Comparison of ENCODE assay signal across 8 cellular contexts in the genomic region with DNA sequence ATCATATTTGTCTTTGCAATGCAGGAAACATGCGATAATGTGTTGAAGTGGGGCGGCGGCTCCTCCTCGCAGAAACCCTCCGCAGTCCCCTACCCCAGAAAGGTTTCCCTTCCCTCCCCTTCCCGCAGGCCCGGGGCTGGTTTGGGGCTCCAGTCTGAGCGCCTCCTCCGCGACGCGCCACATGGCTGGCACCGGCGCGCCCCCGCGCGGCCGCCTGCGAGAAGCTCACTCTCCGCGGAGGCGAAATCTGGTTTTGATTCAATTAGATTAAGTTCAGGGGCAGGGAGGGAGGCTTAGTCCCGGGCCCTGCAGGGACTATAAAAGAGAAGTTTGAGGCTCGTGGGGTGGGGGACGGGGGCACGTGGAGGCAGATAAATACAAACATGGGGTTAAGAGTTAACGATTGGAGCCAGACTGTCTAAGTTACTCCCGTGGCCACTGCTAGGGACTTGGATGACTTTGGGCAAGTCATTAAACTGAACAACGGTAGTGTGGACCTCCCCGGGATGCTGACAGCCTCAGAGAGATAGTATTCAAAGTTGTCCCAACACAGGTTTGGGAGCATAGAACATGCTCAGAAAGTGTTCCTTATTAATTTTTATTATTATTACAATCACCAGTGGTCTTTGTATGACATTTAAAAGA.
A peak's percentile ranks its signal among the peaks of the same experiment; 100 is the strongest.
DNase-seq lines count a peak whose midpoint lies in the region; ATAC-seq, FAIRE-seq and TF ChIP-seq lines count a peak whose summit lies in the region.

No MANE protein-coding gene starts in this region.

- TF ChIP-seq POLR2A in H54 (IDR thresholded peaks at IDR 0.05; ENCODE audit: low read depth, low read length) = no peak

- ATAC-seq in GM21717 (IDR thresholded peaks at IDR 0.05; ENCODE audit: unreplicated experiment) = no peak

- FAIRE-seq in H54 (lab: Jason Lieb, UNC) = no peak

- peak; percentile 86 for DNase-seq in ELF-1 (ENCODE audit: low read depth, low spot score)
- DNase-seq in H54 (ENCODE audit: insufficient read length, low spot score) = peak; percentile 9
- peak; percentile 2 for DNase-seq in NCI-H2029 (lab: John Stamatoyannopoulos, UW)
- DNase-seq in activated CD4-positive, alpha-beta T cell treated with anti-CD3 and anti-CD28 coated beads, Interleukin-2, amount 50 U/mL, for 4 hours = peak; percentile 10 to 12
- DNase-seq in ecto neural progenitor cell (ENCODE audit: low spot score) = peak; percentile 89
- peak; percentile 44 to 47 for DNase-seq in lung microvascular endothelial cell (ENCODE audit: low read depth in 2 of 2)
- DNase-seq in stimulated activated CD8-positive, alpha-beta memory T cell treated with anti-CD3 and anti-CD28 coated beads, Interleukin-15, amount 100 ng/mL, for 1 hour (ENCODE audit: low read depth) = peak; percentile 14

Comparison
In these comparisons a context has a peak if more than half of its experiments do, and no peak if none do; other contexts are left out.
1. DNase-seq: peak in every context shown above with its lines; median percentile 89 in ecto neural progenitor cell; 86 in ELF-1; 46 in lung microvascular endothelial cell; 14 in stimulated activated CD8-positive, alpha-beta memory T cell treated with anti-CD3 and anti-CD28 coated beads, Interleukin-15, amount 100 ng/mL, for 1 hour; 11 in activated CD4-positive, alpha-beta T cell treated with anti-CD3 and anti-CD28 coated beads, Interleukin-2, amount 50 U/mL, for 4 hours; 9 in H54; 2 in NCI-H2029.